ENCODE assay signal across 1 cellular context in genomic region chr15:75347222-75348033, GRCh38.
TF ChIP-seq lines count a peak whose summit lies in the region.

No MANE protein-coding gene starts in this region.

TF ChIP-seq in HepG2, 621 proteins besides CTCF, POLR2A, EP300 and RAD21 (continued from another document and continues in another):
- TF ChIP-seq TFDP1 (CRISPR knock-in tag; IDR thresholded peaks at IDR 0.05; ENCODE audit: borderline replicate concordance): no peak
- no peak for TF ChIP-seq PHF5A (CRISPR knock-in tag; IDR thresholded peaks at IDR 0.05; ENCODE audit: low read depth, unreplicated experiment)
- 0 out of 2 replicates have a peak, but pooled peaks have one; percentile 48 for TF ChIP-seq HOXA5 (CRISPR knock-in tag; IDR thresholded peaks at IDR 0.05)
- peak; percentile 66 for TF ChIP-seq SAP130 (CRISPR knock-in tag; IDR thresholded peaks at IDR 0.05; ENCODE audit: low read depth)
- TF ChIP-seq IRF2 (CRISPR knock-in tag; IDR thresholded peaks at IDR 0.05): peak; percentile 49
- no peak for TF ChIP-seq POLR2AphosphoS5 (IDR thresholded peaks at IDR 0.05; ENCODE audit: low read depth, low read length)
- no peak for TF ChIP-seq NFRKB (IDR thresholded peaks at IDR 0.05)
- 0 out of 2 replicates have a peak, but pooled peaks have one; percentile 41 for TF ChIP-seq NKX3-1 (CRISPR knock-in tag; IDR thresholded peaks at IDR 0.05)
- TF ChIP-seq ZNF20 (CRISPR knock-in tag; IDR thresholded peaks at IDR 0.05): peak; percentile 78; the same call in 1 of the 2 replicates
- TF ChIP-seq NCOR1 (IDR thresholded peaks at IDR 0.05; ENCODE audit: borderline replicate concordance, low read length): no peak
- TF ChIP-seq GABPB1 (CRISPR knock-in tag; IDR thresholded peaks at IDR 0.05): peak; percentile 82
- TF ChIP-seq ZNF331 (CRISPR knock-in tag; IDR thresholded peaks at IDR 0.05): 0 out of 2 replicates have a peak, but pooled peaks have one; percentile 16
- peak; percentile 61; the same call in 1 of the 2 replicates for TF ChIP-seq POLR2G (IDR thresholded peaks at IDR 0.05; ENCODE audit: low read depth, low read length)
- no peak for TF ChIP-seq ZNF850 (CRISPR knock-in tag; conservative IDR thresholded peaks at IDR 0.05)
- TF ChIP-seq TEAD2 (CRISPR knock-in tag; IDR thresholded peaks at IDR 0.05): no peak
- no peak; the same call in 1 of the 2 replicates for TF ChIP-seq ZNF619 (CRISPR knock-in tag; IDR thresholded peaks at IDR 0.05)
- TF ChIP-seq ZNF44 (CRISPR knock-in tag; IDR thresholded peaks at IDR 0.05): peak; percentile 48; the same call in 1 of the 2 replicates
- TF ChIP-seq MXD1 (CRISPR knock-in tag; IDR thresholded peaks at IDR 0.05): 0 out of 2 replicates have a peak, but pooled peaks have one; percentile 71
- no peak for TF ChIP-seq TRIM22 (IDR thresholded peaks at IDR 0.05)
- peak; percentile 75 for TF ChIP-seq BORCS8-MEF2B (CRISPR knock-in tag; IDR thresholded peaks at IDR 0.05)
- TF ChIP-seq ZNF501 (CRISPR knock-in tag; IDR thresholded peaks at IDR 0.05): peak; percentile 68; the same call in 1 of the 2 replicates
- TF ChIP-seq THAP11 (CRISPR knock-in tag; IDR thresholded peaks at IDR 0.05): peak; percentile 96
- TF ChIP-seq BCL3 (CRISPR knock-in tag; IDR thresholded peaks at IDR 0.05): no peak
- no peak for TF ChIP-seq SRY (CRISPR knock-in tag; IDR thresholded peaks at IDR 0.05)
- no peak for TF ChIP-seq REST (IDR thresholded peaks at IDR 0.05; ENCODE audit: borderline replicate concordance in 1 of 2, low read depth in 1 of 2, low read length in 2 of 2)
- TF ChIP-seq SNAPC4 (CRISPR knock-in tag; IDR thresholded peaks at IDR 0.05): no peak
- TF ChIP-seq MEIS2 (CRISPR knock-in tag; IDR thresholded peaks at IDR 0.05): no peak
- 0 out of 2 replicates have a peak, but pooled peaks have one; percentile 19 for TF ChIP-seq ZNF891 (CRISPR knock-in tag; IDR thresholded peaks at IDR 0.05)
- 0 out of 2 replicates have a peak, but pooled peaks have one; percentile 49 for TF ChIP-seq ZSCAN31 (CRISPR knock-in tag; IDR thresholded peaks at IDR 0.05; ENCODE audit: low read depth)
- peak; percentile 62; the same call in 1 of the 2 replicates for TF ChIP-seq ZNF563 (CRISPR knock-in tag; IDR thresholded peaks at IDR 0.05)
- TF ChIP-seq ZNF772 (CRISPR knock-in tag; IDR thresholded peaks at IDR 0.05): peak; percentile 38; the same call in 1 of the 2 replicates
- no peak for TF ChIP-seq ZBTB34 (CRISPR knock-in tag; IDR thresholded peaks at IDR 0.05)
- no peak for TF ChIP-seq TCF7L2 (IDR thresholded peaks at IDR 0.05; ENCODE audit: low read depth, low read length)
- TF ChIP-seq HNRNPLL (IDR thresholded peaks at IDR 0.05; ENCODE audit: low read depth, low read length, poor library complexity, severe bottlenecking): peak; percentile 87
- peak; percentile 35; the same call in 1 of the 2 replicates for TF ChIP-seq GATAD1 (CRISPR knock-in tag; IDR thresholded peaks at IDR 0.05)
- no peak for TF ChIP-seq HIVEP1 (CRISPR knock-in tag; IDR thresholded peaks at IDR 0.05)
- peak; percentile 97 for TF ChIP-seq ZNF263 (CRISPR knock-in tag; IDR thresholded peaks at IDR 0.05)
- peak; percentile 78 for TF ChIP-seq PHF8 (CRISPR knock-in tag; IDR thresholded peaks at IDR 0.05)
- peak; percentile 67 for TF ChIP-seq SP4 (CRISPR knock-in tag; IDR thresholded peaks at IDR 0.05)
- TF ChIP-seq STAG1 (CRISPR knock-in tag; IDR thresholded peaks at IDR 0.05): no peak
- peak; percentile 45 for TF ChIP-seq HDAC1 (CRISPR knock-in tag; IDR thresholded peaks at IDR 0.05)
- no peak; the same call in 1 of the 2 replicates for TF ChIP-seq ZNF280B (CRISPR knock-in tag; IDR thresholded peaks at IDR 0.05; ENCODE audit: borderline replicate concordance)
- peak; percentile 61 for TF ChIP-seq ZNF883 (CRISPR knock-in tag; IDR thresholded peaks at IDR 0.05; ENCODE audit: not compliant biosample characterization)
- TF ChIP-seq SMAD3 (CRISPR knock-in tag; IDR thresholded peaks at IDR 0.05): 0 out of 2 replicates have a peak, but pooled peaks have one; percentile 9
- TF ChIP-seq ZSCAN21 (CRISPR knock-in tag; IDR thresholded peaks at IDR 0.05; ENCODE audit: borderline replicate concordance): peak; percentile 76; the same call in 1 of the 2 replicates
- TF ChIP-seq ZZZ3 (CRISPR knock-in tag; IDR thresholded peaks at IDR 0.05; ENCODE audit: borderline replicate concordance): no peak
- TF ChIP-seq NFIB (CRISPR knock-in tag; IDR thresholded peaks at IDR 0.05; ENCODE audit: borderline replicate concordance): no peak
- no peak for TF ChIP-seq SIN3B (IDR thresholded peaks at IDR 0.05; ENCODE audit: low read length)
- no peak for TF ChIP-seq SYNCRIP (IDR thresholded peaks at IDR 0.05; ENCODE audit: insufficient read depth, low read depth, low read length)
- peak; percentile 68 for TF ChIP-seq SALL1 (CRISPR knock-in tag; IDR thresholded peaks at IDR 0.05)
- TF ChIP-seq FOXO1 (CRISPR knock-in tag; IDR thresholded peaks at IDR 0.05): 0 out of 2 replicates have a peak, but pooled peaks have one; percentile 6
